In the genomic region with DNA sequence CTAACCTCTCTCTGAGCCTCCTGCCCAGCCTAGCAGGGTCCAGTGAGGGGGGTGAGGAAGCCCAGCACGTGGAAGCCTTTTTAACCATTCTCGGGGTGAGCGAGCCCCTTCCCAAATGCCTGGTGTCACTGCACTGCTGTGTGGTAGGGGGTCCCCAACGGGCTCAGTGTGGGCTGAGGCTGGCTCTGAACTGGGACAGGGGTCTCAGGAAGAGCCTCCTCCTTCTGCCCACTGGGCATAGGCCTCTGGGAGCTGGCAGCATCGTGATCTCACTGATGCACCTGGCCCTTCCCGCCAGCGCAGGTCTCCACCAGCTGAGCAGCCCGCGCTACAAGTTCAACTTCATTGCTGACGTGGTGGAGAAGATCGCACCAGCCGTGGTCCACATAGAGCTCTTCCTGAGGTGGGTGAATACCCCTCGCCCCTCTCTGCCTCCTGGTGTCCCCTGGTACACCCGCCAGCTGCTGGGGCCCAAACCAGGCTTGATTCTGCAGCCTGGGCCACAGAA, we compare ENCODE assay signal across 15 cellular contexts. TPM values are rescaled to one million over a fixed set of nuclear protein-coding genes. Genes with fewer than 3 reads are reported as not detected.
"Had no signal": no experiment of that assay in that cellular context is flagged by ENCODE, and none has a peak within 500 bp of the region (broad histone marks: within the 10 kb centered on the region; RNA-seq: fewer than 3 reads in every experiment).

No MANE protein-coding gene starts in this region.

- H3K4me1 Mint-ChIP-seq: activated CD4-positive, alpha-beta T cell treated with anti-CD3 and anti-CD28 coated beads for 36 hours had no signal

- H3K36me3 ChIP-seq: cardiac muscle cell, colonic mucosa, pancreas, transverse colon had no signal

- H3K4me3 ChIP-seq: cardiac muscle cell, colonic mucosa, pancreas, skin epidermis, transverse colon had no signal

- H3K4me2 ChIP-seq: SK-N-SH had no signal

- H3K27me3 Mint-ChIP-seq: activated CD4-positive, alpha-beta T cell treated with anti-CD3 and anti-CD28 coated beads for 36 hours; activated naive CD8-positive, alpha-beta T cell treated with anti-CD3 and anti-CD28 coated beads, Interleukin-2, amount 10 ng/mL, durations not matched to agents 7 days and 5 days; natural killer cell treated with Interleukin-12 subunit alpha and Interleukin-12 subunit beta and Interleukin-15 and Interleukin-18, amount 100 ng/mL, for 72 hours had no signal

- H3K9me3 Mint-ChIP-seq: activated naive CD8-positive, alpha-beta T cell treated with anti-CD3 and anti-CD28 coated beads, Interleukin-2, amount 10 ng/mL, durations not matched to agents 7 days and 5 days; natural killer cell treated with Interleukin-12 subunit alpha and Interleukin-12 subunit beta and Interleukin-15 and Interleukin-18, amount 100 ng/mL, for 72 hours; stimulated activated effector memory CD8-positive, alpha-beta T cell treated with anti-CD3 and anti-CD28 coated beads, Interleukin-12 subunit alpha, Interleukin-12 subunit beta, amount 100 ng/mL, for 72 hours had no signal

- H3K27ac ChIP-seq: cardiac muscle cell, colonic mucosa, pancreas, VCaP had no signal

- DNase-seq: activated CD4-positive, alpha-beta T cell treated with anti-CD3 and anti-CD28 coated beads for 36 hours; activated CD8-positive, alpha-beta memory T cell treated with anti-CD3 and anti-CD28 coated beads, Interleukin-2, amount 50 U/mL, for 48 hours; activated CD8-positive, alpha-beta T cell treated with anti-CD3 and anti-CD28 coated beads, Interleukin-2, amount 10 ng/mL, durations not matched to agents 7 days and 5 days; activated naive CD8-positive, alpha-beta T cell treated with anti-CD3 and anti-CD28 coated beads, Interleukin-2, amount 10 ng/mL, durations not matched to agents 7 days and 5 days; effector CD4-positive, alpha-beta T cell; retina; SK-N-SH had no signal

- H3K4me1 ChIP-seq: colonic mucosa, pancreas had no signal

- H3K36me3 Mint-ChIP-seq: activated naive CD8-positive, alpha-beta T cell treated with anti-CD3 and anti-CD28 coated beads, Interleukin-2, amount 10 ng/mL, durations not matched to agents 7 days and 5 days; natural killer cell treated with Interleukin-12 subunit alpha and Interleukin-12 subunit beta and Interleukin-15 and Interleukin-18, amount 100 ng/mL, for 72 hours; stimulated activated effector memory CD8-positive, alpha-beta T cell treated with anti-CD3 and anti-CD28 coated beads, Interleukin-12 subunit alpha, Interleukin-12 subunit beta, amount 100 ng/mL, for 72 hours had no signal

- H3K4me3 Mint-ChIP-seq: activated CD4-positive, alpha-beta T cell treated with anti-CD3 and anti-CD28 coated beads for 36 hours; activated CD8-positive, alpha-beta T cell treated with anti-CD3 and anti-CD28 coated beads, Interleukin-2, amount 10 ng/mL, durations not matched to agents 7 days and 5 days; activated naive CD8-positive, alpha-beta T cell treated with anti-CD3 and anti-CD28 coated beads, Interleukin-2, amount 10 ng/mL, durations not matched to agents 7 days and 5 days; natural killer cell treated with Interleukin-12 subunit alpha and Interleukin-12 subunit beta and Interleukin-15 and Interleukin-18, amount 100 ng/mL, for 72 hours; stimulated activated effector memory CD8-positive, alpha-beta T cell treated with anti-CD3 and anti-CD28 coated beads, Interleukin-12 subunit alpha, Interleukin-12 subunit beta, amount 100 ng/mL, for 72 hours had no signal

- H3K27ac Mint-ChIP-seq: activated CD4-positive, alpha-beta T cell treated with anti-CD3 and anti-CD28 coated beads for 36 hours; activated CD8-positive, alpha-beta T cell treated with anti-CD3 and anti-CD28 coated beads, Interleukin-2, amount 10 ng/mL, durations not matched to agents 7 days and 5 days; activated naive CD8-positive, alpha-beta T cell treated with anti-CD3 and anti-CD28 coated beads, Interleukin-2, amount 10 ng/mL, durations not matched to agents 7 days and 5 days; natural killer cell treated with Interleukin-12 subunit alpha and Interleukin-12 subunit beta and Interleukin-15 and Interleukin-18, amount 100 ng/mL, for 72 hours; stimulated activated effector memory CD8-positive, alpha-beta T cell treated with anti-CD3 and anti-CD28 coated beads, Interleukin-12 subunit alpha, Interleukin-12 subunit beta, amount 100 ng/mL, for 72 hours had no signal

- H3K27me3 ChIP-seq: cardiac muscle cell, colonic mucosa, pancreas, transverse colon had no signal

- H3K9me3 ChIP-seq: colonic mucosa, pancreas, SK-N-SH, transverse colon had no signal

RNA-seq across cellular contexts. Expression of a gene that starts 12.6 kb away (rescaled TPM):
- total RNA-seq: activated CD4-positive, alpha-beta T cell treated with anti-CD3 and anti-CD28 coated beads for 36 hours; activated CD8-positive, alpha-beta T cell treated with anti-CD3 and anti-CD28 coated beads, Interleukin-2, amount 10 ng/mL, durations not matched to agents 7 days and 5 days; activated naive CD8-positive, alpha-beta T cell treated with anti-CD3 and anti-CD28 coated beads, Interleukin-2, amount 10 ng/mL, durations not matched to agents 7 days and 5 days; natural killer cell treated with Interleukin-12 subunit alpha and Interleukin-12 subunit beta and Interleukin-15 and Interleukin-18, amount 100 ng/mL, for 72 hours had no signal
